ENCODE assay signal across 8 cellular contexts in the genomic region with DNA sequence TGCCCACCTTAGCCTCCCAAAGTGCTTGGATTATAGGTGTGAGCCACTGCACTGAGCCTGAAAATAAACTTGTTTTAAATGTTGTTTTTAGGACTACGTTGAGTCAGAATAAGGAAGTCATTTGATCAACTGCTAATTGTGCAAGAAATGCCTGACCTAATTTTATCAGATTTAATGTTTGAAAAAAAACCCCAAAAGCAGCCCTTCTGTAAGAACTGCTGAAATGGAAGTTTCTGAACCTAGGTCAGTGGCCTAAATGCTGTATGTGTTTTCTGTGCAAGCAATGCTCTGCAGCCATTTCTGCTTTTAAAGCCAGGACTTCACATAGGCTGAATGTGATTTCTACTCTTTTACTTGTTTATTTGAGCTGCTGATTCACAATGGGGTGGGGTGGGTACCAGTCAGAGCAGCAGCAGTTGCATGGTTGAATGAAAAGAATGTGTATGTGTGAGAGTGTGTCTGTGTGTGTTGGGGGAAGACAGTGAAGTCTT. TPM values are rescaled to one million over a fixed set of nuclear protein-coding genes. Genes with fewer than 3 reads are reported as not detected.
DNase-seq lines count a peak whose midpoint lies in the region; ATAC-seq and TF ChIP-seq lines count a peak whose summit lies in the region.

No MANE protein-coding gene starts in this region.

- H3K4me1 ChIP-seq in KMS-11 (ENCODE audit: low read depth, poor library complexity, severe bottlenecking) (peaks cover 36% of the 10 kb centered on the region), lung (ENCODE audit: control insufficient read depth in 2 of 2, insufficient read depth in 2 of 2, low read length in 2 of 2) (peaks cover 5 to 12% of the 10 kb centered on the region in 2 donors)

- peak overlapping the region; percentile 57; the same call in 1 of the 2 replicates for H2AFZ ChIP-seq in KMS-11 (ENCODE audit: low read depth)

- H3K4me3 ChIP-seq in KMS-11 (IDR thresholded peaks at IDR 0.05; ENCODE audit: insufficient read depth, low read depth, low read length) (no peak overlapping the region), lung (no peak overlapping the region)

- no peaks in the 10 kb centered on the region for H3K27me3 Mint-ChIP-seq in MCF 10A (ENCODE audit: insufficient read depth, unreplicated experiment)

- peak overlapping the region; percentile 92 for H3K27ac ChIP-seq in KMS-11
- peak overlapping the region in 1 of 2 donors; percentile 93 for H3K27ac ChIP-seq in lung (ENCODE audit: low read depth in 1 of 2, low read length in 1 of 2)

- H3K9me3 Mint-ChIP-seq in MCF 10A (ENCODE audit: unreplicated experiment): no peaks in the 10 kb centered on the region

- peak; percentile 68 for DNase-seq in A172 (ENCODE audit: low spot score)
- peak; percentile 76 for DNase-seq in MCF 10A (ENCODE audit: unreplicated experiment)
- DNase-seq in lung (ENCODE audit: low spot score): no peak
- no peak for DNase-seq in NCI-H69 (lab: John Stamatoyannopoulos, UW)
- no peak for DNase-seq in DMS153 treated with DMSO at 0.1 percent for 48 hours (lab: John Stamatoyannopoulos, UW; ENCODE audit: unreplicated experiment)
- DNase-seq in activated naive CD4-positive, alpha-beta T cell treated with anti-CD3 and anti-CD28 coated beads, Interleukin-2, amount 50 U/mL, for 16 hours: no peak

- H3K27me3 ChIP-seq in KMS-11 (ENCODE audit: insufficient read depth, low read depth) (no peaks in the 10 kb centered on the region), lung (ENCODE audit: control insufficient read depth, insufficient read depth) (no peaks in the 10 kb centered on the region)

- H3K4me1 Mint-ChIP-seq in MCF 10A (ENCODE audit: insufficient read depth, unreplicated experiment): peaks cover 40% of the 10 kb centered on the region

- H3K36me3 ChIP-seq in KMS-11 (ENCODE audit: insufficient read depth): no peaks in the 10 kb centered on the region
- peaks cover 4 to 10% of the 10 kb centered on the region in 2 donors for H3K36me3 ChIP-seq in lung (ENCODE audit: control insufficient read depth in 2 of 2, insufficient read depth in 2 of 2, low read length in 2 of 2)

- CTCF ChIA-PET in MCF 10A (lab: Yijun Ruan, JAX): interaction anchor here (0.6 to 3.0 kb wide), 5 partner anchors 8 to 332 kb away, joined by 3 to 12 read pairs (median 3); partner anchors contain the start of gene USP4

- H3K9ac ChIP-seq in KMS-11: peak overlapping the region; percentile 39; the same call in 1 of the 2 replicates

- H3K4me3 Mint-ChIP-seq in MCF 10A (ENCODE audit: unreplicated experiment): peak overlapping the region; percentile 45

- no peaks in the 10 kb centered on the region for H3K79me2 ChIP-seq in KMS-11 (ENCODE audit: insufficient read depth, low read depth)

- 7 to 10% methylated on average over 1 of the region's 1 CpG for WGBS in lung, 2 donors

- TF ChIP-seq CTCF in KMS-11 (conservative IDR thresholded peaks at IDR 0.05; ENCODE audit: low read depth, low read length): no peak
- no peak for TF ChIP-seq CTCF in MCF 10A (IDR thresholded peaks at IDR 0.05; ENCODE audit: unreplicated experiment)
- TF ChIP-seq CTCF in lung (IDR thresholded peaks at IDR 0.05; ENCODE audit: control extremely low read depth, extremely low read depth): no peak

- H3K36me3 Mint-ChIP-seq in MCF 10A (ENCODE audit: insufficient read depth, unreplicated experiment): peaks cover 40% of the 10 kb centered on the region

- peak overlapping the region; percentile 82 for H3K27ac Mint-ChIP-seq in MCF 10A (ENCODE audit: low read depth, unreplicated experiment)

- no peaks in the 10 kb centered on the region for H4K20me1 ChIP-seq in KMS-11 (ENCODE audit: insufficient read depth)

- intact Hi-C loops in MCF 10A (cut with micrococcal nuclease): no loop called here

- POLR2A ChIA-PET in MCF 10A (lab: Yijun Ruan, JAX): interaction anchor here (0.7 to 4.1 kb wide), 26 partner anchors 8 to 911 kb away, joined by 3 to 42 read pairs (median 4); partner anchors contain the start of genes DAG1, DALRD3, IMPDH2 and LAMB2

- no peaks in the 10 kb centered on the region for H3K9me3 ChIP-seq in lung (ENCODE audit: control insufficient read depth in 2 of 2, insufficient read depth in 1 of 2, low read length in 1 of 2)

- H3K4me2 ChIP-seq in KMS-11: peak overlapping the region; percentile 95

- peak; percentile 28 for ATAC-seq in lung (ENCODE audit: insufficient read depth, low FRiP score)
- no peak for ATAC-seq in GM18909 (IDR thresholded peaks at IDR 0.05; ENCODE audit: poor library complexity, unreplicated experiment)

- no TSS peak for BruUV-seq in MCF 10A (replicated peaks; lab: Mats Ljungman, UMichigan)

RNA-seq across cellular contexts. Expression of gene GPX1, which starts 6.6 kb away (rescaled TPM):
- total RNA-seq in A172 (2014; rRNA removed; shearing (Covaris generic)): 233 and 352 TPM in 2 replicates
- total RNA-seq in MCF 10A (2022) (576 and 589 TPM in 2 replicates), lung (100 to 1,000 TPM; 106 to 464 TPM)
- 100 to 1,000 TPM; 567 to 879 TPM for polyA plus RNA-seq in lung

RNA-seq across cellular contexts. Expression of gene USP4, which starts 11.7 kb away (rescaled TPM):
- total RNA-seq in A172 (2014; rRNA removed; shearing (Covaris generic)): 9.4 and 13.5 TPM in 2 replicates
- total RNA-seq in MCF 10A (2022) (52.6 and 54.1 TPM in 2 replicates), lung (10 to 100 TPM; 67.1 to 72.4 TPM)
- polyA plus RNA-seq in lung: 10 to 100 TPM; 39.4 to 42.2 TPM

Comparison
In these comparisons a context has a peak if more than half of its experiments do, and no peak if none do; other contexts are left out.
1. DNase-seq: peak in A172 (single experiment) and MCF 10A (single experiment); none in lung (single experiment), NCI-H69 (single experiment), DMS153 treated with DMSO at 0.1 percent for 48 hours (single experiment) and activated naive CD4-positive, alpha-beta T cell treated with anti-CD3 and anti-CD28 coated beads, Interleukin-2, amount 50 U/mL, for 16 hours (single experiment).